Comparison of ENCODE assay signal across 19 cellular contexts in the genomic region with DNA sequence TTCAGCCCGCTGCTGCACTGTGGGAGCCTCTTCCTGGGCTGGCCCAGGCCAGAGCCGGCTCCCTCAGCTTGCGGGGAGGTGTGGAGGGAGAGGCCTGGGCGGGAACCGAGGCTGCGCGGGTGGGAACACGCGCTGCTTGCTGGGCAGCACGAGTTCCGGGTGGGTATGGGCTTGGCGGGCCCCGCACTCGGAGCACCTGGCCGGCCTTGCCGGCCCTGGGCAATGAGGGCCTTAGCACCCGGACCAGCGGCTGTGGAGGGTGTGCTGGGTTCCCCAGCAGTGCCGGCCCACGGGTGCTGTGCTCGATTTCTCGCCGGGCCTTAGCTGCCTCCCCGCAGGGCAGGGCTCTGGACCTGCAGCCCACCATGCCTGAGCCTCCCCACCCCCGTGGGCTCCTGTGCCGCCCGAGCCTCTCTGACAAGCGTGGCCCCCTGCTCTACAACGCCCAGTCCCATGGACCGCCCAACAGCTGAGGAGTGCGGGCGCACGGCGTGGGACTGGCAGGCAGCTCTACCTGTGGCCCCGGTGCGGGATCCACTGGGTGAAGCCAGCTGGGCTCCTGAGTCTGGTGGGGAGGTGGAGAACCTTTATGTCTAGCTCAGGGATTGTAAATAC.
"Had no signal": no experiment of that assay in that cellular context is flagged by ENCODE, and none has a peak within 500 bp of the region (broad histone marks: within the 10 kb centered on the region; RNA-seq: fewer than 3 reads in every experiment).

No MANE protein-coding gene starts in this region.

- H3K4me2 ChIP-seq: hepatocyte had no signal

- H2AFZ ChIP-seq: hepatocyte had no signal

- H3K4me1 ChIP-seq: esophagus muscularis mucosa, foreskin keratinocyte, gastroesophageal sphincter, heart left ventricle, left lung, lower lobe of right lung had no signal

- H3K9me3 ChIP-seq: esophagus muscularis mucosa, lower lobe of right lung had no signal

- H3K27ac ChIP-seq: coronary artery, dorsolateral prefrontal cortex, esophagus muscularis mucosa, foreskin keratinocyte, gastroesophageal sphincter, heart left ventricle, hepatocyte, left lung, lower lobe of right lung had no signal

- ATAC-seq: foreskin keratinocyte, gastroesophageal sphincter, heart left ventricle, left cardiac atrium, left lung, left ventricle myocardium superior, lower lobe of right lung, mucosa of descending colon had no signal

- DNase-seq: dermis blood vessel endothelial cell; dorsolateral prefrontal cortex; effector CD4-positive, alpha-beta T cell; effector memory CD4-positive, alpha-beta T cell; foreskin keratinocyte; hypothalamus; immature natural killer cell; islet precursor cell; left cardiac atrium; left ventricle myocardium superior; lower lobe of right lung; mesenchymal stem cell had no signal

- H3K4me3 ChIP-seq: coronary artery, dorsolateral prefrontal cortex, esophagus muscularis mucosa, gastroesophageal sphincter, heart left ventricle, hepatocyte, left lung, lower lobe of right lung, mucosa of descending colon had no signal

- H3K27me3 ChIP-seq: dorsolateral prefrontal cortex, esophagus muscularis mucosa, foreskin keratinocyte, gastroesophageal sphincter, heart left ventricle, hepatocyte, left lung had no signal

- H3K36me3 ChIP-seq: esophagus muscularis mucosa, gastroesophageal sphincter, heart left ventricle, left lung, lower lobe of right lung had no signal
